2 cellular contexts compared by ENCODE assay signal in the genomic region with DNA sequence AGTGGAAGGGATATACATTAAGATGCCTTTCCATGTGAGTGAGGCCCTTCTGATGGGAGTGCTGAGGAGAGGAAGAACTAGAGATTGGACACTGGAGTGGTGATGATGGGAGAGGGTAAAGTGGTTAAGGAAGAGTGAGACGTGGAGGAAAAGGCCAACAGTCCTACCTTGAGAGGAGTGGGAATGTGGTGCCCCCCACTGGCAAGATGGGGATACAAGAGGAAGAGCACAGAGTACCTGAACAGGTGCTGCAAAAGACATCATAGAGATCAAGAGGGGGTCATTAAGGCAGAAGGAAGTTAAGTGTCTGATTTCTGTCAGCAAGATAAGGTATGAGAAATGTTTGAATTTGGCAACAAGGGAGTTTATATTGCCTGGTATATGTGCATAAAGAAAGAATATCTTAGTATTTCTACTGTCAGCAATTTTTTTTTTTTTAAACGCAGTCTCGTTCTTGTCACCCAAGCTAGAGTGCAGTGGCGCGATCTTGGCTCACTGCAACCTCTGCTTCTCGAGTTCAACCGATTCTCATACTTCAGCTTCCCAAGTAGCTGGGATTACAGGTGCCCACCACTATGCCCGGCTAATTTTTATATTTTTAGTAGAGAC.
TF ChIP-seq lines count a peak whose summit lies in the region.

No MANE protein-coding gene starts in this region.

TF ChIP-seq in A549, 52 proteins besides CTCF, POLR2A, EP300 and RAD21:
- TF ChIP-seq ZC3H11A (IDR thresholded peaks at IDR 0.05) (no peak), MAFK (IDR thresholded peaks at IDR 0.05; ENCODE audit: partially characterized antibody) (peak; percentile 38), RNF2 (IDR thresholded peaks at IDR 0.05; ENCODE audit: borderline replicate concordance, low read depth) (no peak), KDM5A (IDR thresholded peaks at IDR 0.05) (no peak), JUN (IDR thresholded peaks at IDR 0.05) (no peak), NR3C1 (IDR thresholded peaks at IDR 0.05) (no peak), EHMT2 (IDR thresholded peaks at IDR 0.05; ENCODE audit: low read depth) (no peak), EHF (CRISPR knock-in tag; IDR thresholded peaks at IDR 0.05) (no peak)

TF ChIP-seq in GM23338, 12 proteins besides CTCF, POLR2A, EP300 and RAD21:
- TF ChIP-seq EZH2 (IDR thresholded peaks at IDR 0.05; ENCODE audit: low read depth, unreplicated experiment) (no peak), ZNF114 (CRISPR knock-in tag; IDR thresholded peaks at IDR 0.05) (no peak), NANOG (IDR thresholded peaks at IDR 0.05; ENCODE audit: borderline replicate concordance) (no peak), CREB1 (CRISPR knock-in tag; IDR thresholded peaks at IDR 0.05; ENCODE audit: low read depth) (no peak)
